In genomic region chr3:122383915-122384697, GRCh38 we compare ENCODE assay signal across 8 cellular contexts. TPM values are rescaled to one million over a fixed set of nuclear protein-coding genes. Genes with fewer than 3 reads are reported as not detected.
DNase-seq lines count a peak whose midpoint lies in the region; TF ChIP-seq lines count a peak whose summit lies in the region.

FAM162A (plus strand) TSS chr3:122384182; CDS start chr3:122384266, 84 bp downstream.

- H3K23ac ChIP-seq in mesenchymal stem cell (ENCODE audit: low read length in 2 of 2), result no peak within 1 kb of the TSS

- no peaks in the 10 kb centered on the region for H3K36me3 ChIP-seq in effector memory CD4-positive, alpha-beta T cell (ENCODE audit: control insufficient read depth, insufficient read depth, low read length)
- H3K36me3 ChIP-seq in mesenchymal stem cell (ENCODE audit: control insufficient read depth in 1 of 2, insufficient read depth in 2 of 2, low read depth in 1 of 2, low read length in 2 of 2), result peaks cover 0 to 16% of the 10 kb centered on the region in 2 experiments

- H2AFZ ChIP-seq in mesenchymal stem cell (ENCODE audit: low read depth, low read length), result peak within 1 kb of the TSS; percentile 76

- DNase-seq in COLO829 (ENCODE audit: low spot score), result peak; percentile 96
- DNase-seq in GM20000 (ENCODE audit: low spot score), result peak; percentile 91
- peak; percentile 99 for DNase-seq in HT-29 (ENCODE audit: low spot score)
- peak; percentile 94 for DNase-seq in NK-92 treated with Interleukin-12 subunit alpha and Interleukin-12 subunit beta, amount 100 ng/mL, for 24 hours (lab: John Stamatoyannopoulos, UW)
- peak; percentile 83 to 90 (median 88) for DNase-seq in effector memory CD4-positive, alpha-beta T cell
- DNase-seq in mesenchymal stem cell, result peak; percentile 92
- DNase-seq in stimulated activated CD8-positive, alpha-beta memory T cell treated with anti-CD3 and anti-CD28 coated beads, Interleukin-15, amount 100 ng/mL, for 1 hour (ENCODE audit: low read depth), result peak; percentile 80

- no peak within 1 kb of the TSS for H4K91ac ChIP-seq in mesenchymal stem cell (ENCODE audit: low read length)

- peaks cover 11% of the 10 kb centered on the region for H3K4me1 ChIP-seq in effector memory CD4-positive, alpha-beta T cell (ENCODE audit: control insufficient read depth, insufficient read depth, low read length, poor library complexity, severe bottlenecking)
- peaks cover 2% of the 10 kb centered on the region for H3K4me1 ChIP-seq in mesenchymal stem cell (ENCODE audit: control insufficient read depth, insufficient read depth, low read depth, low read length)

- H3K27me3 ChIP-seq in effector memory CD4-positive, alpha-beta T cell (replicated peaks; ENCODE audit: control insufficient read depth, insufficient read depth, low read length, poor library complexity, severe bottlenecking), result no peaks in the 10 kb centered on the region
- H3K27me3 ChIP-seq in mesenchymal stem cell (ENCODE audit: control insufficient read depth in 1 of 2, insufficient read depth in 1 of 2, low read length in 2 of 2), result no peaks in the 10 kb centered on the region

- peak within 1 kb of the TSS; percentile 77 for H3K27ac ChIP-seq in effector memory CD4-positive, alpha-beta T cell (ENCODE audit: insufficient read depth, low read length, poor library complexity, severe bottlenecking)
- H3K27ac ChIP-seq in mesenchymal stem cell (ENCODE audit: low read length, poor library complexity, severe bottlenecking), result peak within 1 kb of the TSS; percentile 49

- H3K14ac ChIP-seq in mesenchymal stem cell (ENCODE audit: low read length in 2 of 2), result no peak within 1 kb of the TSS

- no peak within 1 kb of the TSS for H2BK5ac ChIP-seq in mesenchymal stem cell (ENCODE audit: low read depth, low read length, poor library complexity, severe bottlenecking)

- no peaks in the 10 kb centered on the region for H3K9me3 ChIP-seq in effector memory CD4-positive, alpha-beta T cell (ENCODE audit: control insufficient read depth, low read length)
- no peaks in the 10 kb centered on the region for H3K9me3 ChIP-seq in mesenchymal stem cell (ENCODE audit: control insufficient read depth, low read length)

- POLR2A ChIA-PET in activated CD8-positive, alpha-beta memory T cell treated with anti-CD3 and anti-CD28 coated beads for 36 hours (lab: Charles Lee), result interaction anchor here (0.6 to 1.4 kb wide), 12 partner anchors 9 to 552 kb away, joined by 3 to 15 read pairs (median 4); partner anchors contain the start of genes KPNA1 and WDR5B

- peak within 1 kb of the TSS; percentile 94 for H3K9ac ChIP-seq in mesenchymal stem cell (ENCODE audit: low read length)

- peak within 1 kb of the TSS; percentile 57 to 74 for H3K4ac ChIP-seq in mesenchymal stem cell (ENCODE audit: low read depth in 1 of 2, low read length in 2 of 2)

- peak; percentile 65 for TF ChIP-seq CTCF in GM20000 (IDR thresholded peaks at IDR 0.05; ENCODE audit: extremely low read depth, missing control alignments)

- H2AK5ac ChIP-seq in mesenchymal stem cell (ENCODE audit: low read length, severe bottlenecking), result no peak within 1 kb of the TSS

- peak within 1 kb of the TSS; percentile 87 for H4K8ac ChIP-seq in mesenchymal stem cell (ENCODE audit: low read length)

- no peak within 1 kb of the TSS for H2BK12ac ChIP-seq in mesenchymal stem cell (ENCODE audit: low read length in 2 of 2)

- H2BK120ac ChIP-seq in mesenchymal stem cell (ENCODE audit: low read depth, low read length), result peak within 1 kb of the TSS; percentile 6

- peak within 1 kb of the TSS; percentile 71 for H3K4me3 ChIP-seq in effector memory CD4-positive, alpha-beta T cell (ENCODE audit: insufficient read depth, low read depth, low read length, poor library complexity, severe bottlenecking)
- peak within 1 kb of the TSS; percentile 77 to 93 for H3K4me3 ChIP-seq in mesenchymal stem cell (ENCODE audit: insufficient read depth in 1 of 2, low read depth in 1 of 2, low read length in 2 of 2)

- WGBS in mesenchymal stem cell, result 2% methylated on average over 43 of the region's 51 CpGs

- peaks cover 19% of the 10 kb centered on the region for H3K79me1 ChIP-seq in mesenchymal stem cell (replicated peaks; ENCODE audit: low read length, poor library complexity, severe bottlenecking)

- no peak within 1 kb of the TSS for H2BK15ac ChIP-seq in mesenchymal stem cell (ENCODE audit: low read depth, poor library complexity, severe bottlenecking)

- H3K18ac ChIP-seq in mesenchymal stem cell (ENCODE audit: low read depth in 1 of 2, low read length in 2 of 2), result peak within 1 kb of the TSS; percentile 63 to 67

- CTCF ChIA-PET in activated CD8-positive, alpha-beta memory T cell treated with anti-CD3 and anti-CD28 coated beads for 36 hours (lab: Charles Lee), result interaction anchor here (0.5 to 1.7 kb wide), 14 partner anchors 9 to 839 kb away, joined by 3 to 8 read pairs (median 3); partner anchors contain the start of gene WDR5B

- peak within 1 kb of the TSS; percentile 78 for H3K4me2 ChIP-seq in mesenchymal stem cell (ENCODE audit: low read length, poor library complexity, severe bottlenecking)

RNA-seq across cellular contexts. Expression of gene FAM162A, which starts in this region (rescaled TPM):
- total RNA-seq in HT-29 (2014; rRNA removed; shearing (Covaris generic)), result 40.5 and 43.3 TPM in 2 replicates
- 100 to 1,000 TPM; 106 to 109 TPM for total RNA-seq in activated CD8-positive, alpha-beta memory T cell treated with anti-CD3 and anti-CD28 coated beads for 36 hours
- 15.0 TPM for polyA plus RNA-seq in mesenchymal stem cell (2013, experiment 1 of 2)
- 15.5 TPM for polyA plus RNA-seq in mesenchymal stem cell (2013, experiment 2 of 2)

Comparison
In these comparisons a context has a peak if more than half of its experiments do, and no peak if none do; other contexts are left out.
1. Peak in every context shown above with its lines: DNase-seq, H3K4me3 ChIP-seq and H3K27ac ChIP-seq.